8 cellular contexts compared by ENCODE assay signal in the genomic region with DNA sequence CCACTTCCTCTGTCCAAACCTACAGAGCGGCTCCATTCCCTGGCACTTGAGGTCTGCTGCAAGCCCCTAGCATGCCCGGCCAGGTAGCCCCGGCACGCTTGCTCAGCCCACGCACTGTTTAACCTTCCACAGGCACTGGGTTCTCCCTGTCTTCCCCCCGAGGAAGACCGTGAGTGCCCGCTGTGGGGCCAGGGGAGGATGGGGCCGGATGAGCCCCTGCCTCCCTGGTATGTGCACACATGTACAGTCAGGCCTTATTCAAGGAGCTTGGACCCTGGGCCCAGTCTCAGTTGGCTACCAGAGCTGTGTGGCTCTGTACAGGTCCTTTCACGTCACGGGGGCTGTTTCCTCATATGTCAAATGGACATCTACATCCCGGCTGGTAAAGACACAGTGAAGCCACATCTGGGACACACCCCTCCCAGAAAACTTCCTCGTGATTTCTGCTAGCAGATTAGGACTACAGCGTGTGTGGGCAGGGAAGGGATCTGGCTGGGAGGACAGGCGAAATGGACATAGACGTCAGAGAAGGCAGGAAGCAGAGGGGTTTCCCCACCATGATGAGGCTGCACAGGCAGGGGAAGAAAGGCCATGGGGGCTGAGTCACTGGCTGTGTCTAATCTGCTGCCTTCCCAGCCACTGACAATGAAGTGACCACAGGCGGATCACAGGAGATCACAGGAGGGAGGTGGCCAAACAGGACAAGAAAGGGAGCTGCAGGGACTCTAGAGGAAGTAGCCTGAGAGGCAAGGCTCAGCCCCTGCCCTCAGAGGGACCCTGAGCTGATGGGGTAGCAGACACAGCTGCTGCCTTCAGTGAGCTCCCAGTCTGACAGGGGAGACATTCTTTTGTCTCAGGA.
A peak's percentile ranks its signal among the peaks of the same experiment; 100 is the strongest.
DNase-seq lines count a peak whose midpoint lies in the region; ATAC-seq and TF ChIP-seq lines count a peak whose summit lies in the region.

No MANE protein-coding gene starts in this region.

- H3K4me3 ChIP-seq in WERI-Rb-1 (ENCODE audit: low read depth, low read length) (no peak overlapping the region), skeletal muscle satellite cell (ENCODE audit: low read length) (no peak overlapping the region)

- H3K4me2 ChIP-seq in skeletal muscle satellite cell (ENCODE audit: low read length), result no peak overlapping the region

- no peak overlapping the region for H3K27ac ChIP-seq in WERI-Rb-1

- DNase-seq in WERI-Rb-1 (peak; percentile 69), cardiac septum (ENCODE audit: low spot score) (peak; percentile 88), NCI-H1694 (lab: John Stamatoyannopoulos, UW) (no peak), NCI-H1092 (lab: John Stamatoyannopoulos, UW) (no peak)
- no peak for DNase-seq in activated CD8-positive, alpha-beta memory T cell treated with anti-CD3 and anti-CD28 coated beads for 24 hours

- H3K9ac ChIP-seq in skeletal muscle satellite cell (ENCODE audit: low read depth, low read length), result peak overlapping the region; percentile 25

- no peaks in the 10 kb centered on the region for H3K27me3 ChIP-seq in WERI-Rb-1 (ENCODE audit: insufficient read depth, low read depth, severe bottlenecking)
- H3K27me3 ChIP-seq in skeletal muscle satellite cell (ENCODE audit: control insufficient read depth, insufficient read depth, low read length), result no peaks in the 10 kb centered on the region

- no peak for TF ChIP-seq CTCF in WERI-Rb-1 (IDR thresholded peaks at IDR 0.05; ENCODE audit: low read depth, low read length)

- peaks cover 52% of the 10 kb centered on the region for H3K4me1 ChIP-seq in skeletal muscle satellite cell (ENCODE audit: control insufficient read depth, insufficient read depth, low read length)

- H3K9me3 ChIP-seq in WERI-Rb-1 (ENCODE audit: severe bottlenecking), result peaks cover 7% of the 10 kb centered on the region
- no peaks in the 10 kb centered on the region for H3K9me3 ChIP-seq in skeletal muscle satellite cell (replicated peaks; ENCODE audit: low read length)

- H3K36me3 ChIP-seq in WERI-Rb-1 (no peaks in the 10 kb centered on the region), skeletal muscle satellite cell (ENCODE audit: insufficient read depth, low read length) (no peaks in the 10 kb centered on the region)

- ATAC-seq in GM18511 (IDR thresholded peaks at IDR 0.05; ENCODE audit: unreplicated experiment) (peak; percentile 61), GM18519 (IDR thresholded peaks at IDR 0.05; ENCODE audit: low FRiP score, unreplicated experiment) (no peak)

- intact Hi-C loops in cardiac septum (cut with DNase I), result loop anchor here (5.0 kb wide), 3 partner anchors 57 to 112 kb away; no protein-coding TSS in a partner anchor

Comparison
In these comparisons a context has a peak if more than half of its experiments do, and no peak if none do; other contexts are left out.
1. DNase-seq: peak in WERI-Rb-1 (single experiment) and cardiac septum (single experiment); none in NCI-H1694 (single experiment), NCI-H1092 (single experiment) and activated CD8-positive, alpha-beta memory T cell treated with anti-CD3 and anti-CD28 coated beads for 24 hours (single experiment).